9 cellular contexts compared by ENCODE assay signal in genomic region chr21:33238565-33239255, GRCh38. TPM values are rescaled to one million over a fixed set of nuclear protein-coding genes. Genes with fewer than 3 reads are reported as not detected.
DNase-seq lines count a peak whose midpoint lies in the region; ATAC-seq, FAIRE-seq and TF ChIP-seq lines count a peak whose summit lies in the region.
"Had no signal": no experiment of that assay in that cellular context is flagged by ENCODE, and none has a peak within 500 bp of the region (broad histone marks: within the 10 kb centered on the region; RNA-seq: fewer than 3 reads in every experiment).

No MANE protein-coding gene starts in this region.

- FAIRE-seq in GM12892 (lab: Jason Lieb, UNC) (peak; percentile 92), RCC 7860 (lab: Jason Lieb, UNC) (no peak), H54 (lab: Jason Lieb, UNC) (no peak)

- H3K9ac ChIP-seq in colonic mucosa (ENCODE audit: low read depth in 2 of 2, low read length in 2 of 2): no peak overlapping the region

- peak overlapping the region; percentile 31 for H3K27ac ChIP-seq in colonic mucosa

- no peaks in the 10 kb centered on the region for H3K4me1 ChIP-seq in colonic mucosa

- H3K4me3 ChIP-seq in colonic mucosa: no peak overlapping the region

- H3K36me3 ChIP-seq in colonic mucosa: no peaks in the 10 kb centered on the region

- intact Hi-C loops in colonic mucosa (cut with DNase I): no loop called here

- peak; percentile 54; the same call in 1 of the 2 replicates for TF ChIP-seq POLR2A in GM12892 (IDR thresholded peaks at IDR 0.05; ENCODE audit: low read depth, low read length)
- TF ChIP-seq POLR2A in H54 (IDR thresholded peaks at IDR 0.05; ENCODE audit: low read depth, low read length): no peak

- H3K9me3 ChIP-seq in colonic mucosa: no peaks in the 10 kb centered on the region

- no peaks in the 10 kb centered on the region for H3K27me3 ChIP-seq in colonic mucosa

- peak; percentile 74 for ATAC-seq in GM21390 (IDR thresholded peaks at IDR 0.05; ENCODE audit: unreplicated experiment)
- ATAC-seq in HG03521 (IDR thresholded peaks at IDR 0.05; ENCODE audit: unreplicated experiment): peak; percentile 70
- ATAC-seq: HCT116 had no signal

- TF ChIP-seq CTCF in colonic mucosa (IDR thresholded peaks at IDR 0.05): no peak

- DNase-seq in GM12892 (ENCODE audit: insufficient read length): peak; percentile 28
- DNase-seq in colonic mucosa: no peak
- DNase-seq in effector CD4-positive, alpha-beta T cell: no peak
- DNase-seq in RCC 7860 (ENCODE audit: low spot score): no peak
- no peak for DNase-seq in H54 (ENCODE audit: insufficient read length, low spot score)
- no peak for DNase-seq in 8988T

RNA-seq across cellular contexts. Expression of gene IFNAR2, which starts 9.0 kb away (rescaled TPM):
- polyA plus RNA-seq in GM12892 (2012; ENCODE audit: missing spikeins): 50.3 TPM
- 10 to 100 TPM in 1 of 2 donors, 1 to 10 TPM in 1; 7.0 to 19.5 TPM for total RNA-seq in colonic mucosa

RNA-seq across cellular contexts. Expression of gene IL10RB, which starts 27.5 kb away (rescaled TPM):
- 31.1 TPM for polyA plus RNA-seq in GM12892 (2012; ENCODE audit: missing spikeins)
- total RNA-seq in colonic mucosa: 10 to 100 TPM; 48.0 to 86.3 TPM
